ENCODE assay signal across 27 cellular contexts in genomic region chr12:125645724-125646123, GRCh38.
"Had no signal": no experiment of that assay in that cellular context is flagged by ENCODE, and none has a peak within 500 bp of the region (broad histone marks: within the 10 kb centered on the region; RNA-seq: fewer than 3 reads in every experiment).

No MANE protein-coding gene starts in this region.

- H3K36me3 ChIP-seq: neutrophil, ovary, right lobe of liver, sigmoid colon, thoracic aorta, thyroid gland, tibial nerve, upper lobe of left lung, vagina had no signal

- H3K4me1 ChIP-seq: parathyroid adenoma, psoas muscle, right lobe of liver, sigmoid colon, thyroid gland, tibial nerve, upper lobe of left lung, vagina had no signal

- H3K27me3 ChIP-seq: neutrophil, ovary, right lobe of liver, sigmoid colon, thyroid gland, tibial nerve, upper lobe of left lung, vagina had no signal

- H3K4me3 ChIP-seq: ovary, psoas muscle, right lobe of liver, sigmoid colon, thoracic aorta, thyroid gland, tibial nerve, upper lobe of left lung, vagina had no signal

- DNase-seq: naive thymus-derived CD8-positive, alpha-beta T cell; nephron progenitor cell; nucleus accumbens; ovary; psoas muscle; right cardiac atrium; right lobe of liver; sigmoid colon; small intestine; stimulated activated CD4-positive, alpha-beta T cell treated with anti-CD3 and anti-CD28 coated beads, Interleukin-15, amount 100 ng/mL, for 24 hours; stimulated activated CD4-positive, alpha-beta T cell treated with anti-CD3 and anti-CD28 coated beads, Interleukin-2, amount 100 ng/mL, for 24 hours; stimulated activated CD4-positive, alpha-beta T cell treated with anti-CD3 and anti-CD28 coated beads, Interleukin-2, amount 100 ng/mL, for 48 hours; stimulated activated CD4-positive, alpha-beta T cell treated with anti-CD3 and anti-CD28 coated beads, Interleukin-4, amount 100 ng/mL, for 24 hours; stimulated activated naive B cell treated with anti-CD40 and anti-IgM and Interleukin-4, amounts not matched to agents 10 μg/mL and 1 μg/mL and 100 μg/mL, for 72 hours; stimulated activated naive CD4-positive, alpha-beta T cell treated with Interleukin-2 at 50 U/mL for 16 hours; stimulated activated naive CD8-positive, alpha-beta T cell treated with anti-CD3 and anti-CD28 coated beads, Interleukin-15, amount 100 ng/mL, for 72 hours; substantia nigra; thyroid gland; trophoblast cell; upper lobe of left lung had no signal

- ATAC-seq: naive thymus-derived CD8-positive, alpha-beta T cell; natural killer cell treated with Interleukin-12 subunit alpha and Interleukin-12 subunit beta and Interleukin-15 and Interleukin-18, amount 100 ng/mL, for 72 hours; psoas muscle; right cardiac atrium; right lobe of liver; stimulated activated effector memory CD8-positive, alpha-beta T cell treated with anti-CD3 and anti-CD28 coated beads, Interleukin-12 subunit alpha, Interleukin-12 subunit beta, amount 100 ng/mL, for 72 hours; stimulated activated naive B cell treated with anti-CD40 and anti-IgM and Interleukin-4, amounts not matched to agents 10 μg/mL and 1 μg/mL and 100 μg/mL, for 72 hours; stimulated activated naive CD8-positive, alpha-beta T cell treated with anti-CD3 and anti-CD28 coated beads, Interleukin-15, amount 100 ng/mL, for 72 hours had no signal

- H3K9me3 ChIP-seq: neutrophil, ovary, psoas muscle, right lobe of liver, sigmoid colon, thoracic aorta, thyroid gland, tibial nerve, upper lobe of left lung, vagina had no signal

- H3K27ac ChIP-seq: neutrophil, ovary, parathyroid adenoma, psoas muscle, right lobe of liver, sigmoid colon, thoracic aorta, thyroid gland, tibial nerve, upper lobe of left lung, vagina had no signal
